14 cellular contexts compared by ENCODE assay signal in genomic region chr12:55876110-55876509, GRCh38. TPM values are rescaled to one million over a fixed set of nuclear protein-coding genes. Genes with fewer than 3 reads are reported as not detected.
"Had no signal": no experiment of that assay in that cellular context is flagged by ENCODE, and none has a peak within 500 bp of the region (broad histone marks: within the 10 kb centered on the region; RNA-seq: fewer than 3 reads in every experiment).

No MANE protein-coding gene starts in this region.

- H3K27ac ChIP-seq: ascending aorta, gastroesophageal sphincter, left lung, stomach, transverse colon had no signal

- H3K27me3 ChIP-seq: ascending aorta, gastroesophageal sphincter, left lung, stomach, transverse colon had no signal

- FAIRE-seq: bronchial epithelial cell, islet of Langerhans had no signal

- H3K27me3 Mint-ChIP-seq: activated T-helper 17 cell treated with anti-CD3 and anti-CD28 coated beads, Interleukin-2, amount 50 U/mL, for 72 hours; memory B cell had no signal

- DNase-seq: activated naive CD4-positive, alpha-beta T cell treated with Interleukin-2 at 50 U/mL for 16 hours; activated T-cell treated with anti-CD3 and anti-CD28 coated beads for 4 hours; erythroblast; left lung; stimulated activated CD4-positive, alpha-beta T cell treated with anti-CD3 and anti-CD28 coated beads, Interleukin-1b, Interleukin-23, amount 100 ng/mL, for 48 hours; stomach; transverse colon had no signal

- H3K4me3 Mint-ChIP-seq: activated T-helper 17 cell treated with anti-CD3 and anti-CD28 coated beads, Interleukin-2, amount 50 U/mL, for 72 hours; memory B cell; nephron had no signal

- H3K36me3 ChIP-seq: ascending aorta, gastroesophageal sphincter, left lung, stomach, transverse colon had no signal

- H3K27ac Mint-ChIP-seq: activated T-helper 17 cell treated with anti-CD3 and anti-CD28 coated beads, Interleukin-2, amount 50 U/mL, for 72 hours; memory B cell; nephron had no signal

- H3K4me1 Mint-ChIP-seq: activated T-helper 17 cell treated with anti-CD3 and anti-CD28 coated beads, Interleukin-2, amount 50 U/mL, for 72 hours; memory B cell; nephron had no signal

- H3K4me1 ChIP-seq: ascending aorta, gastroesophageal sphincter, left lung, stomach, transverse colon had no signal

- H3K4me3 ChIP-seq: ascending aorta, gastroesophageal sphincter, left lung, stomach, transverse colon had no signal

RNA-seq across cellular contexts. Expression of gene MMP19, which starts 33.4 kb away (rescaled TPM):
- total RNA-seq: activated T-helper 17 cell treated with anti-CD3 and anti-CD28 coated beads, Interleukin-2, amount 50 U/mL, for 72 hours had no signal
